In genomic region chr11:64028398-64029115, GRCh38 we compare ENCODE assay signal across 7 cellular contexts. TPM values are rescaled to one million over a fixed set of nuclear protein-coding genes. Genes with fewer than 3 reads are reported as not detected.
DNase-seq lines count a peak whose midpoint lies in the region.

No MANE protein-coding gene starts in this region.

- H2AK5ac ChIP-seq in mesenchymal stem cell (ENCODE audit: low read length, severe bottlenecking), result no peak overlapping the region

- 13% methylated on average over 18 of the region's 22 CpGs for WGBS in mesenchymal stem cell

- no peak overlapping the region for H2BK5ac ChIP-seq in mesenchymal stem cell (ENCODE audit: low read depth, low read length, poor library complexity, severe bottlenecking)

- DNase-seq in GF-D8 (lab: John Stamatoyannopoulos, UW), result peak; percentile 8
- peak; percentile 71 for DNase-seq in NCI-H1105 (lab: John Stamatoyannopoulos, UW)
- peak; percentile 73 for DNase-seq in UCSD-AML1 (lab: John Stamatoyannopoulos, UW; ENCODE audit: unreplicated experiment)
- peak; percentile 35 for DNase-seq in mesenchymal stem cell
- DNase-seq in central memory CD4-positive, alpha-beta T cell, result no peak
- DNase-seq in activated gamma-delta T cell treated with Interleukin-2 at 50 U/mL for 16 hours, result no peak
- DNase-seq in NCI-H524 treated with DMSO at 0.1 percent for 48 hours (lab: John Stamatoyannopoulos, UW), result no peak

- no peak overlapping the region for H3K4me3 ChIP-seq in mesenchymal stem cell (ENCODE audit: insufficient read depth in 1 of 2, low read depth in 1 of 2, low read length in 2 of 2)

- peaks cover 46 to 58% of the 10 kb centered on the region in 2 experiments for H3K27me3 ChIP-seq in mesenchymal stem cell (ENCODE audit: control insufficient read depth in 1 of 2, insufficient read depth in 1 of 2, low read length in 2 of 2)

- H2BK12ac ChIP-seq in mesenchymal stem cell (ENCODE audit: low read length in 2 of 2), result no peak overlapping the region

- peak overlapping the region; percentile 0 for H4K91ac ChIP-seq in mesenchymal stem cell (ENCODE audit: low read length)

- H4K8ac ChIP-seq in mesenchymal stem cell (ENCODE audit: low read length), result peak overlapping the region; percentile 62

- H3K4me1 ChIP-seq in mesenchymal stem cell (ENCODE audit: control insufficient read depth, insufficient read depth, low read depth, low read length), result peaks cover 25% of the 10 kb centered on the region

- no peak overlapping the region for H3K9ac ChIP-seq in mesenchymal stem cell (ENCODE audit: low read length)

- peak overlapping the region; percentile 7 for H2AFZ ChIP-seq in mesenchymal stem cell (ENCODE audit: low read depth, low read length)

- no peak overlapping the region for H3K4ac ChIP-seq in mesenchymal stem cell (ENCODE audit: low read depth in 1 of 2, low read length in 2 of 2)

- H2BK15ac ChIP-seq in mesenchymal stem cell (ENCODE audit: low read depth, poor library complexity, severe bottlenecking), result peak overlapping the region; percentile 52

- H3K79me1 ChIP-seq in mesenchymal stem cell (replicated peaks; ENCODE audit: low read length, poor library complexity, severe bottlenecking), result no peaks in the 10 kb centered on the region

- peak overlapping the region; percentile 13 for H3K4me2 ChIP-seq in mesenchymal stem cell (ENCODE audit: low read length, poor library complexity, severe bottlenecking)

- no peak overlapping the region for H3K27ac ChIP-seq in mesenchymal stem cell (ENCODE audit: low read length, poor library complexity, severe bottlenecking)

- no peak overlapping the region for H2BK120ac ChIP-seq in mesenchymal stem cell (ENCODE audit: low read depth, low read length)

- peak overlapping the region in 1 of 2 experiments; percentile 74 for H3K14ac ChIP-seq in mesenchymal stem cell (ENCODE audit: low read length in 2 of 2)

- peak overlapping the region in 1 of 2 experiments; percentile 5 for H3K18ac ChIP-seq in mesenchymal stem cell (ENCODE audit: low read depth in 1 of 2, low read length in 2 of 2)

- no peaks in the 10 kb centered on the region for H3K36me3 ChIP-seq in mesenchymal stem cell (ENCODE audit: control insufficient read depth in 1 of 2, insufficient read depth in 2 of 2, low read depth in 1 of 2, low read length in 2 of 2)

- H3K23ac ChIP-seq in mesenchymal stem cell (ENCODE audit: low read length in 2 of 2), result no peak overlapping the region

- no peaks in the 10 kb centered on the region for H3K9me3 ChIP-seq in mesenchymal stem cell (ENCODE audit: control insufficient read depth, low read length)

RNA-seq across cellular contexts. Expression of gene FLRT1, which starts 7.2 kb away (rescaled TPM):
- polyA plus RNA-seq in mesenchymal stem cell (2013, experiment 1 of 2), result 0.11 TPM
- polyA plus RNA-seq in mesenchymal stem cell (2013, experiment 2 of 2), result 0.10 TPM

RNA-seq across cellular contexts. Expression of gene OTUB1, which starts 42.3 kb away (rescaled TPM):
- 63.8 TPM for polyA plus RNA-seq in mesenchymal stem cell (2013, experiment 1 of 2)
- polyA plus RNA-seq in mesenchymal stem cell (2013, experiment 2 of 2), result 61.4 TPM

RNA-seq across cellular contexts. Expression of gene COX8A, which starts 54.1 kb away (rescaled TPM):
- polyA plus RNA-seq in mesenchymal stem cell (2013, experiment 1 of 2), result 504 TPM
- polyA plus RNA-seq in mesenchymal stem cell (2013, experiment 2 of 2), result 497 TPM

Comparison
In these comparisons a context has a peak if more than half of its experiments do, and no peak if none do; other contexts are left out.
1. DNase-seq: peak in GF-D8 (single experiment), NCI-H1105 (single experiment), UCSD-AML1 (single experiment) and mesenchymal stem cell (single experiment); none in central memory CD4-positive, alpha-beta T cell (single experiment), activated gamma-delta T cell treated with Interleukin-2 at 50 U/mL for 16 hours (single experiment) and NCI-H524 treated with DMSO at 0.1 percent for 48 hours (single experiment).